1 cellular context compared by ENCODE assay signal in genomic region chr16:73022534-73022933, GRCh38.
TF ChIP-seq lines count a peak whose summit lies in the region.

No MANE protein-coding gene starts in this region.

TF ChIP-seq in IMR-90, 13 proteins besides CTCF, POLR2A, EP300 and RAD21:
- TF ChIP-seq CHD1 (IDR thresholded peaks at IDR 0.05; ENCODE audit: low read depth, low read length) (no peak), CEBPB (IDR thresholded peaks at IDR 0.05; ENCODE audit: low read depth, low read length) (no peak), MXI1 (IDR thresholded peaks at IDR 0.05; ENCODE audit: borderline replicate concordance, low read depth, low read length) (no peak)
